Comparison of ENCODE assay signal across 31 cellular contexts in the genomic region with DNA sequence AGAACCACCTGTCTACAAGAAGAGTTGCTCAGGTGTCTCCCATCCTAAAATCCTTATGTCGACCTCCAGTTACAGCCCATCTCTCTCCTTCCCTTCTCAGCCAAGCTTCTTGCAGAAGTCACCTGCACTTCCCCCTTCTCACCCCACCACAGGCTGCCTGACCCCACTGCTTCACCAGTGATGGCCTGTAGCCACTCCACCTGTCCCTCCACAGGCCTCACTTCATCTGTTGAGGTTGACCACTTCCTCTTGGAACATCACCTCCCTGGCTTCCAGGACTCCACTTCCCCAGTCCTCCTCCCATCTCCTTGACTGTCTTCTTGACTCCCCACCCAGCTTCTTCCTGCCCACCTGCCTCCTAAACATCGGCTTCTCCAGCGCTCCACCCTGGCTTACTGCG. TPM values are rescaled to one million over a fixed set of nuclear protein-coding genes. Genes with fewer than 3 reads are reported as not detected.
DNase-seq lines count a peak whose midpoint lies in the region; ATAC-seq and TF ChIP-seq lines count a peak whose summit lies in the region.
"Had no signal": no experiment of that assay in that cellular context is flagged by ENCODE, and none has a peak within 500 bp of the region (broad histone marks: within the 10 kb centered on the region; RNA-seq: fewer than 3 reads in every experiment).

No MANE protein-coding gene starts in this region.

- CTCF ChIA-PET in Calu3 (lab: Charles Lee), result interaction anchor here (2.3 kb wide), 1 partner anchor 10 kb away, joined by 7 read pairs; no protein-coding TSS in a partner anchor

- H3K36me3 Mint-ChIP-seq in stimulated activated naive CD8-positive, alpha-beta T cell treated with anti-CD3 and anti-CD28 coated beads, Interleukin-15, Interleukin-2, amounts not matched to agents 100 ng/mL and 50 ng/mL, for 24 hours (ENCODE audit: low read depth), result peaks cover 18% of the 10 kb centered on the region
- H3K36me3 Mint-ChIP-seq in Calu3 (ENCODE audit: insufficient read depth, unreplicated experiment), result peaks cover 66% of the 10 kb centered on the region

- TF ChIP-seq CTCF in VCaP (conservative IDR thresholded peaks at IDR 0.05) (no peak), Calu3 (IDR thresholded peaks at IDR 0.05; ENCODE audit: unreplicated experiment) (no peak)

- H3K27me3 Mint-ChIP-seq in stimulated activated naive CD8-positive, alpha-beta T cell treated with anti-CD3 and anti-CD28 coated beads, Interleukin-15, Interleukin-2, amounts not matched to agents 100 ng/mL and 50 ng/mL, for 24 hours, result no peaks in the 10 kb centered on the region
- H3K27me3 Mint-ChIP-seq in Calu3 (ENCODE audit: unreplicated experiment), result no peaks in the 10 kb centered on the region
- H3K27me3 Mint-ChIP-seq: naive B cell; stimulated activated naive CD8-positive, alpha-beta T cell treated with anti-CD3 and anti-CD28 coated beads, Interleukin-15, amount 100 ng/mL, for 72 hours had no signal

- H3K27ac Mint-ChIP-seq in stimulated activated naive CD8-positive, alpha-beta T cell treated with anti-CD3 and anti-CD28 coated beads, Interleukin-15, Interleukin-2, amounts not matched to agents 100 ng/mL and 50 ng/mL, for 24 hours, result peak overlapping the region; percentile 46
- no peak overlapping the region for H3K27ac Mint-ChIP-seq in Calu3 (ENCODE audit: unreplicated experiment)

- H3K4me1 Mint-ChIP-seq in stimulated activated naive CD8-positive, alpha-beta T cell treated with anti-CD3 and anti-CD28 coated beads, Interleukin-15, Interleukin-2, amounts not matched to agents 100 ng/mL and 50 ng/mL, for 24 hours (ENCODE audit: low read depth), result no peaks in the 10 kb centered on the region
- peaks cover 35% of the 10 kb centered on the region for H3K4me1 Mint-ChIP-seq in Calu3 (ENCODE audit: low read depth, unreplicated experiment)

- peak overlapping the region; percentile 17; the same call in 1 of the 2 replicates for H3K27ac ChIP-seq in VCaP
- H3K27ac ChIP-seq: adrenal gland, breast epithelium, coronary artery, esophagus squamous epithelium, hepatocyte, KMS-11, parathyroid adenoma, spleen, tibial artery had no signal

- H3K4me3 Mint-ChIP-seq in stimulated activated naive CD8-positive, alpha-beta T cell treated with anti-CD3 and anti-CD28 coated beads, Interleukin-15, Interleukin-2, amounts not matched to agents 100 ng/mL and 50 ng/mL, for 24 hours, result no peak overlapping the region
- no peak overlapping the region for H3K4me3 Mint-ChIP-seq in Calu3 (ENCODE audit: low read depth, unreplicated experiment)
- H3K4me3 Mint-ChIP-seq: CD14-positive monocyte; naive B cell; stimulated activated naive CD8-positive, alpha-beta T cell treated with anti-CD3 and anti-CD28 coated beads, Interleukin-15, amount 100 ng/mL, for 72 hours had no signal

- no peak for DNase-seq in stimulated activated naive CD8-positive, alpha-beta T cell treated with anti-CD3 and anti-CD28 coated beads, Interleukin-15, Interleukin-2, amounts not matched to agents 100 U/mL and 50 U/mL, for 24 hours
- DNase-seq in myocyte (ENCODE audit: low read depth), result peak; percentile 59
- DNase-seq in NCI-H524 treated with DMSO at 0.1 percent for 48 hours (lab: John Stamatoyannopoulos, UW), result no peak
- DNase-seq in AG08395 (ENCODE audit: low spot score), result no peak
- DNase-seq in Calu3, result no peak
- DNase-seq: activated CD4-positive, alpha-beta T cell treated with anti-CD3 and anti-CD28 coated beads for 48 hours; activated effector memory CD4-positive, alpha-beta T cell treated with Interleukin-2 at 50 U/mL for 16 hours; adrenal gland; DMS153; esophagus squamous epithelium; naive B cell; NCI-H2171; NCI-H510A treated with DMSO at 0.1 percent for 48 hours; PC-3; right cardiac atrium; SHP77 treated with DMSO at 0.1 percent for 48 hours; spleen; stimulated activated CD4-positive, alpha-beta T cell treated with anti-CD3 and anti-CD28 coated beads, Interleukin-4, amount 100 ng/mL, for 1 hour; stimulated activated naive CD8-positive, alpha-beta T cell treated with anti-CD3 and anti-CD28 coated beads, Interleukin-15, amount 100 ng/mL, for 72 hours; tibial artery had no signal

- H3K9me3 Mint-ChIP-seq in stimulated activated naive CD8-positive, alpha-beta T cell treated with anti-CD3 and anti-CD28 coated beads, Interleukin-15, Interleukin-2, amounts not matched to agents 100 ng/mL and 50 ng/mL, for 24 hours, result no peaks in the 10 kb centered on the region
- H3K9me3 Mint-ChIP-seq in Calu3 (ENCODE audit: low read depth, unreplicated experiment), result no peaks in the 10 kb centered on the region
- H3K9me3 Mint-ChIP-seq: CD14-positive monocyte; naive B cell; stimulated activated naive CD8-positive, alpha-beta T cell treated with anti-CD3 and anti-CD28 coated beads, Interleukin-15, amount 100 ng/mL, for 72 hours had no signal

- no TSS peak for BruUV-seq in Calu3 (replicated peaks; lab: Mats Ljungman, UMichigan)

- intact Hi-C loops in Calu3 (cut with micrococcal nuclease; ENCODE audit: unreplicated experiment), result no loop called here

- ATAC-seq in stimulated activated naive CD8-positive, alpha-beta T cell treated with anti-CD3 and anti-CD28 coated beads, Interleukin-15, Interleukin-2, amounts not matched to agents 100 U/mL and 50 U/mL, for 24 hours, result no peak
- ATAC-seq in GM18517 (IDR thresholded peaks at IDR 0.05; ENCODE audit: unreplicated experiment), result no peak
- ATAC-seq: left lobe of liver; PC-3; right cardiac atrium; stimulated activated naive CD8-positive, alpha-beta T cell treated with anti-CD3 and anti-CD28 coated beads, Interleukin-15, amount 100 ng/mL, for 72 hours had no signal

RNA-seq across cellular contexts. Expression of a gene that starts 25.4 kb away (rescaled TPM):
- 66.6 and 68.6 TPM in 2 replicates for total RNA-seq in myocyte
- 107 TPM for polyA plus RNA-seq in myocyte (2012)
- total RNA-seq in Calu3 (2022), result 98.9 and 103 TPM in 2 replicates

RNA-seq across cellular contexts. Expression of a gene that starts 25.5 kb away (rescaled TPM):
- total RNA-seq in myocyte (45.2 and 46.7 TPM in 2 replicates), Calu3 (2022) (84.2 and 86.8 TPM in 2 replicates)
- 72.4 TPM for polyA plus RNA-seq in myocyte (2012)

RNA-seq across cellular contexts. Expression of a gene that starts 56.8 kb away (rescaled TPM):
- total RNA-seq in myocyte, result 0.31 and 1.0 TPM in 2 replicates
- 0.15 TPM for polyA plus RNA-seq in myocyte (2012)
- not detected in 2 replicates for total RNA-seq in Calu3 (2022)
- total RNA-seq: frontal cortex, PC-3 had no signal
- polyA plus RNA-seq: CD14-positive monocyte had no signal
